In genomic region chr7:1291040-1291689, GRCh38 we compare ENCODE assay signal across 14 cellular contexts. TPM values are rescaled to one million over a fixed set of nuclear protein-coding genes. Genes with fewer than 3 reads are reported as not detected.
DNase-seq lines count a peak whose midpoint lies in the region; ATAC-seq and TF ChIP-seq lines count a peak whose summit lies in the region.
"Had no signal": no experiment of that assay in that cellular context is flagged by ENCODE, and none has a peak within 500 bp of the region (broad histone marks: within the 10 kb centered on the region; RNA-seq: fewer than 3 reads in every experiment).

No MANE protein-coding gene starts in this region.

- DNase-seq in AG09309 (ENCODE audit: low read depth), result peak; percentile 44
- no peak for DNase-seq in activated T-helper 1 cell treated with anti-CD3 and anti-CD28 coated beads, Interleukin-12 subunit alpha, Interleukin-12 subunit beta, Interleukin-2, Interleukin-4 antibody, amounts not matched to agents 30 ng/mL and 10 ng/mL and 1 ng/mL, durations not matched to agents 14 hours and 24 hours and 36 hours (ENCODE audit: low spot score)
- no peak for DNase-seq in naive thymus-derived CD4-positive, alpha-beta T cell
- no peak for DNase-seq in NCI-H2227 (lab: John Stamatoyannopoulos, UW; ENCODE audit: unreplicated experiment)
- DNase-seq in NCI-H524 (lab: John Stamatoyannopoulos, UW), result no peak
- DNase-seq: adrenal gland, gastrocnemius medialis, Karpas-422 had no signal

- H3K4me3 ChIP-seq in AG09309 (ENCODE audit: control insufficient read depth, low read depth, low read length), result peak overlapping the region; percentile 45
- peak overlapping the region in 1 of 10 experiments; percentile 12; a peak in 1 of 20 replicates for H3K4me3 ChIP-seq in BLaER1 treated with 17β-estradiol and CSF1 and Interleukin-3, amounts not matched to agents 10 nM and 100 nM
- no peak overlapping the region for H3K4me3 ChIP-seq in naive thymus-derived CD4-positive, alpha-beta T cell (ENCODE audit: low read length)

- POLR2A ChIA-PET in naive thymus-derived CD4-positive, alpha-beta T cell (lab: Charles Lee), result no interaction called here

- CTCF ChIA-PET in naive thymus-derived CD4-positive, alpha-beta T cell (lab: Charles Lee), result no interaction called here

- peaks cover 29 to 68% (median 57%) of the 10 kb centered on the region in 11 experiments for H3K27me3 ChIP-seq in BLaER1 treated with 17β-estradiol and CSF1 and Interleukin-3, amounts not matched to agents 10 nM and 100 nM
- H3K27me3 ChIP-seq in naive thymus-derived CD4-positive, alpha-beta T cell (ENCODE audit: control insufficient read depth in 2 of 2, insufficient read depth in 2 of 2, low read length in 2 of 2), result no peaks in the 10 kb centered on the region

- H3K4me2 ChIP-seq in BLaER1 treated with 17β-estradiol and CSF1 and Interleukin-3, amounts not matched to agents 10 nM and 100 nM, result peak overlapping the region; percentile 85 to 98 (median 94); a peak in 21 of 22 replicates

- H3K27me3 Mint-ChIP-seq in activated T-helper 1 cell treated with anti-CD3 and anti-CD28 coated beads, Interleukin-12 subunit alpha, Interleukin-12 subunit beta, Interleukin-2, Interleukin-4 antibody, amounts not matched to agents 30 ng/mL and 10 ng/mL and 1 ng/mL, durations not matched to agents 14 hours and 24 hours and 36 hours (ENCODE audit: insufficient read depth), result peaks cover 11% of the 10 kb centered on the region
- peaks cover 0 to 23% (median 6%) of the 10 kb centered on the region in 5 donors for H3K27me3 Mint-ChIP-seq in naive thymus-derived CD4-positive, alpha-beta T cell

- H3K9me3 Mint-ChIP-seq in activated T-helper 1 cell treated with anti-CD3 and anti-CD28 coated beads, Interleukin-12 subunit alpha, Interleukin-12 subunit beta, Interleukin-2, Interleukin-4 antibody, amounts not matched to agents 30 ng/mL and 10 ng/mL and 1 ng/mL, durations not matched to agents 14 hours and 24 hours and 36 hours, result no peaks in the 10 kb centered on the region
- peaks cover 0 to 2% (median 0%) of the 10 kb centered on the region in 11 donors for H3K9me3 Mint-ChIP-seq in naive thymus-derived CD4-positive, alpha-beta T cell
- H3K9me3 Mint-ChIP-seq: activated CD8-positive, alpha-beta T cell treated with anti-CD3 and anti-CD28 coated beads for 36 hours had no signal

- H3K36me3 Mint-ChIP-seq in activated T-helper 1 cell treated with anti-CD3 and anti-CD28 coated beads, Interleukin-12 subunit alpha, Interleukin-12 subunit beta, Interleukin-2, Interleukin-4 antibody, amounts not matched to agents 30 ng/mL and 10 ng/mL and 1 ng/mL, durations not matched to agents 14 hours and 24 hours and 36 hours (ENCODE audit: low read depth), result no peaks in the 10 kb centered on the region
- no peaks in the 10 kb centered on the region for H3K36me3 Mint-ChIP-seq in naive thymus-derived CD4-positive, alpha-beta T cell

- no peak for TF ChIP-seq CTCF in AG09309 (IDR thresholded peaks at IDR 0.05; ENCODE audit: control insufficient read depth, insufficient read depth, low read depth, low read length, missing control alignments)

- H3K4me1 ChIP-seq in BLaER1 treated with 17β-estradiol and CSF1 and Interleukin-3, amounts not matched to agents 10 nM and 100 nM, result peaks cover 0 to 55% (median 38%) of the 10 kb centered on the region in 10 experiments; a peak in 16 of 20 replicates
- no peaks in the 10 kb centered on the region for H3K4me1 ChIP-seq in naive thymus-derived CD4-positive, alpha-beta T cell (ENCODE audit: control insufficient read depth in 2 of 2, insufficient read depth in 2 of 2, low read length in 2 of 2)
- H3K4me1 ChIP-seq: adrenal gland had no signal

- intact Hi-C loops in activated T-helper 1 cell treated with anti-CD3 and anti-CD28 coated beads, Interleukin-12 subunit alpha, Interleukin-12 subunit beta, Interleukin-2, Interleukin-4 antibody, amounts not matched to agents 30 ng/mL and 10 ng/mL and 1 ng/mL, durations not matched to agents 14 hours and 24 hours and 36 hours (cut with micrococcal nuclease), result no loop called here
- intact Hi-C loops in naive thymus-derived CD4-positive, alpha-beta T cell (cut with micrococcal nuclease), result no loop called here

- H3K27ac Mint-ChIP-seq in activated T-helper 1 cell treated with anti-CD3 and anti-CD28 coated beads, Interleukin-12 subunit alpha, Interleukin-12 subunit beta, Interleukin-2, Interleukin-4 antibody, amounts not matched to agents 30 ng/mL and 10 ng/mL and 1 ng/mL, durations not matched to agents 14 hours and 24 hours and 36 hours, result no peak overlapping the region
- H3K27ac Mint-ChIP-seq in naive thymus-derived CD4-positive, alpha-beta T cell, result no peak overlapping the region
- H3K27ac Mint-ChIP-seq: activated CD8-positive, alpha-beta T cell treated with anti-CD3 and anti-CD28 coated beads for 36 hours had no signal

- ATAC-seq in naive thymus-derived CD4-positive, alpha-beta T cell, result no peak
- no peak for ATAC-seq in HG03097 (IDR thresholded peaks at IDR 0.05; ENCODE audit: low FRiP score, unreplicated experiment)
- ATAC-seq in HG02970 (IDR thresholded peaks at IDR 0.05; ENCODE audit: low FRiP score, unreplicated experiment), result no peak
- ATAC-seq: gastrocnemius medialis had no signal

- H3K4me1 Mint-ChIP-seq in activated T-helper 1 cell treated with anti-CD3 and anti-CD28 coated beads, Interleukin-12 subunit alpha, Interleukin-12 subunit beta, Interleukin-2, Interleukin-4 antibody, amounts not matched to agents 30 ng/mL and 10 ng/mL and 1 ng/mL, durations not matched to agents 14 hours and 24 hours and 36 hours (ENCODE audit: low read depth), result no peaks in the 10 kb centered on the region
- H3K4me1 Mint-ChIP-seq in naive thymus-derived CD4-positive, alpha-beta T cell, result peaks cover 0 to 5% (median 0%) of the 10 kb centered on the region in 7 donors

- H3K27ac ChIP-seq in BLaER1 treated with 17β-estradiol and CSF1 and Interleukin-3, amounts not matched to agents 10 nM and 100 nM, result no peak overlapping the region
- no peak overlapping the region for H3K27ac ChIP-seq in naive thymus-derived CD4-positive, alpha-beta T cell (ENCODE audit: low read depth, low read length)
- H3K27ac ChIP-seq: adrenal gland, gastrocnemius medialis had no signal

- H3K36me3 ChIP-seq in BLaER1 treated with 17β-estradiol and CSF1 and Interleukin-3, amounts not matched to agents 10 nM and 100 nM, result no peaks in the 10 kb centered on the region
- H3K36me3 ChIP-seq in naive thymus-derived CD4-positive, alpha-beta T cell (ENCODE audit: control insufficient read depth in 2 of 3, insufficient read depth in 3 of 3, low read length in 3 of 3), result no peaks in the 10 kb centered on the region
- H3K36me3 ChIP-seq: adrenal gland, gastrocnemius medialis had no signal

- peak overlapping the region in 2 of 11 experiments; percentile 44 to 67; a peak in 2 of 22 replicates for H3K9ac ChIP-seq in BLaER1 treated with 17β-estradiol and CSF1 and Interleukin-3, amounts not matched to agents 10 nM and 100 nM

- H3K4me3 Mint-ChIP-seq in activated T-helper 1 cell treated with anti-CD3 and anti-CD28 coated beads, Interleukin-12 subunit alpha, Interleukin-12 subunit beta, Interleukin-2, Interleukin-4 antibody, amounts not matched to agents 30 ng/mL and 10 ng/mL and 1 ng/mL, durations not matched to agents 14 hours and 24 hours and 36 hours, result peak overlapping the region; percentile 15
- H3K4me3 Mint-ChIP-seq in naive thymus-derived CD4-positive, alpha-beta T cell, result peak overlapping the region in 9 of 10 donors; percentile 52 to 89 (median 84)

- peaks cover 0 to 19% (median 0%) of the 10 kb centered on the region in 11 experiments; a peak in 4 of 22 replicates for H4K20me1 ChIP-seq in BLaER1 treated with 17β-estradiol and CSF1 and Interleukin-3, amounts not matched to agents 10 nM and 100 nM

- H3K9me3 ChIP-seq in BLaER1 treated with 17β-estradiol and CSF1 and Interleukin-3, amounts not matched to agents 10 nM and 100 nM (replicated peaks in 1 of 11), result no peaks in the 10 kb centered on the region
- no peaks in the 10 kb centered on the region for H3K9me3 ChIP-seq in naive thymus-derived CD4-positive, alpha-beta T cell (ENCODE audit: control insufficient read depth in 2 of 3, low read length in 3 of 3)
- H3K9me3 ChIP-seq: adrenal gland, gastrocnemius medialis had no signal

RNA-seq across cellular contexts. Expression of gene UNCX, which starts 58.5 kb away (rescaled TPM):
- total RNA-seq in activated T-helper 1 cell treated with anti-CD3 and anti-CD28 coated beads, Interleukin-12 subunit alpha, Interleukin-12 subunit beta, Interleukin-2, Interleukin-4 antibody, amounts not matched to agents 30 ng/mL and 10 ng/mL and 1 ng/mL, durations not matched to agents 14 hours and 24 hours and 36 hours, result not detected in 2 replicates
- not detected for total RNA-seq in naive thymus-derived CD4-positive, alpha-beta T cell
- polyA plus RNA-seq in naive thymus-derived CD4-positive, alpha-beta T cell, result not detected
- total RNA-seq: activated CD8-positive, alpha-beta T cell treated with anti-CD3 and anti-CD28 coated beads for 36 hours; adrenal gland; dermis blood vessel endothelial cell; gastrocnemius medialis; RPMI7951 had no signal
- polyA plus RNA-seq: adrenal gland had no signal
